Comparison of ENCODE assay signal across 9 cellular contexts in the genomic region with DNA sequence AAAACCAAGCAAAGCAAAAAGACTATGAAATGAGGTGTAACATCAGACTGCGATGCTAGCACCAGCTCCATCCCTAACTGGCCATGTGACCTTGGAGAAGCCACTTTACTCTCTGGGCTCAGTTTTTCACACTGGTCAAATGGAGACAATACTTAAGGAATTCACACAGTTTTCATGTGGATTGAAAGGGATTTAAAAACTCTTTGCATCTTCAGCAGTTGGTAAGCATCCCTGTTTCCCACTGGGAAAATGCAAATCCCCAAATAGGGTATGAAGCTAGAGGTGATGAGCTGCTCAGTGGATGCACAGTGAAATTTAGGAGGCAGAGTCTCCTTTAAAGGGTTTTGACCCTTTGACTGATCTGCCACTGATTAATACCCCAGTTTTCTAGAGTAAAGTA.
"Had no signal": no experiment of that assay in that cellular context is flagged by ENCODE, and none has a peak within 500 bp of the region (broad histone marks: within the 10 kb centered on the region; RNA-seq: fewer than 3 reads in every experiment).

No MANE protein-coding gene starts in this region.

- H3K27ac Mint-ChIP-seq: H9, IgD-negative memory B cell had no signal

- H3K36me3 Mint-ChIP-seq: IgD-negative memory B cell had no signal

- ATAC-seq: HepG2 had no signal

- DNase-seq: GM23248, GOT3, H9, HCEC 1CT, KBM-7 had no signal

- H3K4me2 ChIP-seq: KMS-11 had no signal

- H3K27ac ChIP-seq: GM23248, HL-60, KMS-11 had no signal

- H3K4me3 Mint-ChIP-seq: H9, IgD-negative memory B cell had no signal

- H3K9me3 Mint-ChIP-seq: H9 had no signal

- H3K27me3 Mint-ChIP-seq: IgD-negative memory B cell had no signal

- H3K4me1 Mint-ChIP-seq: IgD-negative memory B cell had no signal

- H3K4me3 ChIP-seq: GM23248 had no signal

- H3K9ac ChIP-seq: GM23248, KMS-11 had no signal
